1 cellular context compared by ENCODE assay signal in genomic region chr5:172004824-172005237, GRCh38.
TF ChIP-seq lines count a peak whose summit lies in the region.

No MANE protein-coding gene starts in this region.

TF ChIP-seq in HEK293, 187 proteins besides CTCF, POLR2A, EP300 and RAD21 (continued from another document):
- TF ChIP-seq ZEB2 (tag by site-specific recombination; IDR thresholded peaks at IDR 0.05) (peak; percentile 58), ZNF302 (tag by site-specific recombination; IDR thresholded peaks at IDR 0.05; ENCODE audit: low read depth) (no peak), ZNF24 (tag by site-specific recombination; IDR thresholded peaks at IDR 0.05) (peak; percentile 42; the same call in 1 of the 2 replicates), PRDM1 (tag by site-specific recombination; IDR thresholded peaks at IDR 0.05) (peak; percentile 54; the same call in 1 of the 2 replicates), ZNF660 (tag by site-specific recombination; IDR thresholded peaks at IDR 0.05) (peak; percentile 46), WT1 (tag by site-specific recombination; IDR thresholded peaks at IDR 0.05) (no peak), YY1 (tag by site-specific recombination; IDR thresholded peaks at IDR 0.05) (0 out of 2 replicates have a peak, but pooled peaks have one; percentile 47), ZNF366 (tag by site-specific recombination; conservative IDR thresholded peaks at IDR 0.05) (peak; percentile 74), ZNF2 (tag by site-specific recombination; IDR thresholded peaks at IDR 0.05) (peak; percentile 55; the same call in 1 of the 2 replicates), ZXDB (tag by site-specific recombination; IDR thresholded peaks at IDR 0.05) (no peak)
- TF ChIP-seq, protein P1, sequence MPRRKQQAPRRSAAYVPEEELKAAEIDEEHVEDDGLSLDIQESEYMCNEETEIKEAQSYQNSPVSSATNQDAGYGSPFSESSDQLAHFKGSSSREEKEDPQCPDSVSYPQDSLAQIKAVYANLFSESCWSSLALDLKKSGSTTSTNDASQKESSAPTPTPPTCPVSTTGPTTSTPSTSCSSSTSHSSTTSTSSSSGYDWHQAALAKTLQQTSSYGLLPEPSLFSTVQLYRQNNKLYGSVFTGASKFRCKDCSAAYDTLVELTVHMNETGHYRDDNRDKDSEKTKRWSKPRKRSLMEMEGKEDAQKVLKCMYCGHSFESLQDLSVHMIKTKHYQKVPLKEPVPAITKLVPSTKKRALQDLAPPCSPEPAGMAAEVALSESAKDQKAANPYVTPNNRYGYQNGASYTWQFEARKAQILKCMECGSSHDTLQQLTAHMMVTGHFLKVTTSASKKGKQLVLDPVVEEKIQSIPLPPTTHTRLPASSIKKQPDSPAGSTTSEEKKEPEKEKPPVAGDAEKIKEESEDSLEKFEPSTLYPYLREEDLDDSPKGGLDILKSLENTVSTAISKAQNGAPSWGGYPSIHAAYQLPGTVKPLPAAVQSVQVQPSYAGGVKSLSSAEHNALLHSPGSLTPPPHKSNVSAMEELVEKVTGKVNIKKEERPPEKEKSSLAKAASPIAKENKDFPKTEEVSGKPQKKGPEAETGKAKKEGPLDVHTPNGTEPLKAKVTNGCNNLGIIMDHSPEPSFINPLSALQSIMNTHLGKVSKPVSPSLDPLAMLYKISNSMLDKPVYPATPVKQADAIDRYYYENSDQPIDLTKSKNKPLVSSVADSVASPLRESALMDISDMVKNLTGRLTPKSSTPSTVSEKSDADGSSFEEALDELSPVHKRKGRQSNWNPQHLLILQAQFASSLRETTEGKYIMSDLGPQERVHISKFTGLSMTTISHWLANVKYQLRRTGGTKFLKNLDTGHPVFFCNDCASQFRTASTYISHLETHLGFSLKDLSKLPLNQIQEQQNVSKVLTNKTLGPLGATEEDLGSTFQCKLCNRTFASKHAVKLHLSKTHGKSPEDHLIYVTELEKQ (tag by site-specific recombination; IDR thresholded peaks at IDR 0.05; ENCODE audit: borderline replicate concordance) = peak; percentile 46; the same call in 1 of the 2 replicates
- TF ChIP-seq, protein P2, sequence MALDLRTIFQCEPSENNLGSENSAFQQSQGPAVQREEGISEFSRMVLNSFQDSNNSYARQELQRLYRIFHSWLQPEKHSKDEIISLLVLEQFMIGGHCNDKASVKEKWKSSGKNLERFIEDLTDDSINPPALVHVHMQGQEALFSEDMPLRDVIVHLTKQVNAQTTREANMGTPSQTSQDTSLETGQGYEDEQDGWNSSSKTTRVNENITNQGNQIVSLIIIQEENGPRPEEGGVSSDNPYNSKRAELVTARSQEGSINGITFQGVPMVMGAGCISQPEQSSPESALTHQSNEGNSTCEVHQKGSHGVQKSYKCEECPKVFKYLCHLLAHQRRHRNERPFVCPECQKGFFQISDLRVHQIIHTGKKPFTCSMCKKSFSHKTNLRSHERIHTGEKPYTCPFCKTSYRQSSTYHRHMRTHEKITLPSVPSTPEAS (tag by site-specific recombination; IDR thresholded peaks at IDR 0.05) = peak; percentile 91
- TF ChIP-seq, protein P3, sequence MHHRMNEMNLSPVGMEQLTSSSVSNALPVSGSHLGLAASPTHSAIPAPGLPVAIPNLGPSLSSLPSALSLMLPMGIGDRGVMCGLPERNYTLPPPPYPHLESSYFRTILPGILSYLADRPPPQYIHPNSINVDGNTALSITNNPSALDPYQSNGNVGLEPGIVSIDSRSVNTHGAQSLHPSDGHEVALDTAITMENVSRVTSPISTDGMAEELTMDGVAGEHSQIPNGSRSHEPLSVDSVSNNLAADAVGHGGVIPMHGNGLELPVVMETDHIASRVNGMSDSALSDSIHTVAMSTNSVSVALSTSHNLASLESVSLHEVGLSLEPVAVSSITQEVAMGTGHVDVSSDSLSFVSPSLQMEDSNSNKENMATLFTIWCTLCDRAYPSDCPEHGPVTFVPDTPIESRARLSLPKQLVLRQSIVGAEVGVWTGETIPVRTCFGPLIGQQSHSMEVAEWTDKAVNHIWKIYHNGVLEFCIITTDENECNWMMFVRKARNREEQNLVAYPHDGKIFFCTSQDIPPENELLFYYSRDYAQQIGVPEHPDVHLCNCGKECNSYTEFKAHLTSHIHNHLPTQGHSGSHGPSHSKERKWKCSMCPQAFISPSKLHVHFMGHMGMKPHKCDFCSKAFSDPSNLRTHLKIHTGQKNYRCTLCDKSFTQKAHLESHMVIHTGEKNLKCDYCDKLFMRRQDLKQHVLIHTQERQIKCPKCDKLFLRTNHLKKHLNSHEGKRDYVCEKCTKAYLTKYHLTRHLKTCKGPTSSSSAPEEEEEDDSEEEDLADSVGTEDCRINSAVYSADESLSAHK (tag by site-specific recombination; IDR thresholded peaks at IDR 0.05) = peak; percentile 53; the same call in 1 of the 2 replicates
